8 cellular contexts compared by ENCODE assay signal in the genomic region with DNA sequence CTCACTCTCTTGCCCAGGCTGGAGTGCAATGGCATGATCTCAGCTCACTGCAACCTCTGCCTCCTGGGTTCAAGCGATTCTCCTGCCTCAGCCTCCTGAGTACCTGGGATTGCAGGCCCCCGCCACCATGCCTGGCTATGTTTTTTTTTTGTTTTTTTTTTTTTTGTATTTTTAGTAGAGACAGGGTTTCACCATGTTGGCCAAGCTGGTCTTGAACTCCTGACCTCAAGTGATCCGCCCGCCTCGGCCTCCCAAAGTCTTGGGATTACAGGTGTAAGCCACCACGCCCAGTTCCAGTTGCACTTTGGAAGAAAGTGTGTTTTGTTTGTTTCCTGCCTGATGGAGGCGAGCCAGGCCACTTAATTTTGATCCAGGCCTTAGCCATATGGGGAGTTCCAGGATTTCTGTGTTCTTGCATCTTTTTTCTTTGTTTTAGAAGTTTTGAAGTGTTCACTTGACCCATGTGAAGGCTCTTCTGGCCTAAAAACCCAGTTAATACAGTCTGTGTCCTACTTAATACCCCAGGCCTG. TPM values are rescaled to one million over a fixed set of nuclear protein-coding genes. Genes with fewer than 3 reads are reported as not detected.
A peak's percentile ranks its signal among the peaks of the same experiment; 100 is the strongest.
DNase-seq lines count a peak whose midpoint lies in the region; ATAC-seq and TF ChIP-seq lines count a peak whose summit lies in the region.
"Not testable (repeated sequence)": the region's sequence is repeated elsewhere in the genome, so short reads cannot be mapped to it uniquely, and the experiment has no call there.

No MANE protein-coding gene starts in this region.

- not testable (repeated sequence) for H2BK5ac ChIP-seq in trophoblast cell (ENCODE audit: low read depth, low read length, poor library complexity)

- H2BK12ac ChIP-seq in trophoblast cell (ENCODE audit: low read length), result not testable (repeated sequence)

- POLR2A ChIA-PET in CD4-positive, alpha-beta T cell (lab: Charles Lee); PC-9 (lab: Charles Lee; ENCODE audit: unreplicated experiment); activated CD4-positive, alpha-beta memory T cell treated with anti-CD3 and anti-CD28 coated beads for 36 hours (lab: Charles Lee): not testable (repeated sequence)

- not testable (repeated sequence) for H3K23ac ChIP-seq in trophoblast cell (ENCODE audit: low read length)

- H3K36me3 ChIP-seq in PC-9 (ENCODE audit: low read depth); lower lobe of right lung; stomach smooth muscle (ENCODE audit: control insufficient read depth in 2 of 2, insufficient read depth in 2 of 2, low read length in 2 of 2): not testable (repeated sequence)
- peaks cover 2 to 13% of the 10 kb centered on the region in 2 experiments for H3K36me3 ChIP-seq in trophoblast cell (ENCODE audit: control insufficient read depth in 1 of 2, insufficient read depth in 2 of 2, low read length in 2 of 2)

- DNase-seq in CD4-positive, alpha-beta T cell; PC-9; activated CD4-positive, alpha-beta memory T cell treated with anti-CD3 and anti-CD28 coated beads for 36 hours; foreskin keratinocyte; lower lobe of right lung; trophoblast cell: not testable (repeated sequence)

- TF ChIP-seq CTCF in CD4-positive, alpha-beta T cell (IDR thresholded peaks at IDR 0.05); PC-9 (conservative IDR thresholded peaks at IDR 0.05); lower lobe of right lung (IDR thresholded peaks at IDR 0.05): not testable (repeated sequence)
- TF ChIP-seq CTCF in foreskin keratinocyte (conservative IDR thresholded peaks at IDR 0.05), result peak; percentile 7

- H3K27ac Mint-ChIP-seq in CD4-positive, alpha-beta T cell, result peak overlapping the region; percentile 91
- peak overlapping the region; percentile 49 for H3K27ac Mint-ChIP-seq in activated CD4-positive, alpha-beta memory T cell treated with anti-CD3 and anti-CD28 coated beads for 36 hours
- H3K27ac Mint-ChIP-seq in activated naive CD4-positive, alpha-beta T cell treated with anti-CD3 and anti-CD28 coated beads, Interleukin-2, amount 50 U/mL, for 24 hours, result peak overlapping the region; percentile 72

- H3K4me2 ChIP-seq in PC-9; trophoblast cell (ENCODE audit: low read length): not testable (repeated sequence)

- not testable (repeated sequence) for H2AK5ac ChIP-seq in trophoblast cell (ENCODE audit: low read length)

- not testable (repeated sequence) for H3K27ac ChIP-seq in CD4-positive, alpha-beta T cell (ENCODE audit: low read depth, low read length); foreskin keratinocyte; lower lobe of right lung; trophoblast cell (ENCODE audit: low read depth, low read length)
- H3K27ac ChIP-seq in PC-9, result peak overlapping the region; percentile 34; the same call in 1 of the 2 replicates
- peak overlapping the region; percentile 53 for H3K27ac ChIP-seq in stomach smooth muscle (ENCODE audit: low read length)

- peaks cover 29% of the 10 kb centered on the region for H3K79me1 ChIP-seq in trophoblast cell (ENCODE audit: low read length)

- peaks cover 39% of the 10 kb centered on the region for H3F3A ChIP-seq in PC-9 (ENCODE audit: insufficient read depth, low read depth)

- not testable (repeated sequence) for H4K8ac ChIP-seq in trophoblast cell (ENCODE audit: low read depth, low read length)

- not testable (repeated sequence) for H3K14ac ChIP-seq in trophoblast cell (ENCODE audit: low read length)

- not testable (repeated sequence) for H3K27me3 Mint-ChIP-seq in CD4-positive, alpha-beta T cell; activated CD4-positive, alpha-beta memory T cell treated with anti-CD3 and anti-CD28 coated beads for 36 hours; activated naive CD4-positive, alpha-beta T cell treated with anti-CD3 and anti-CD28 coated beads, Interleukin-2, amount 50 U/mL, for 24 hours

- H3K4me1 ChIP-seq in PC-9 (replicated peaks; ENCODE audit: insufficient read depth) (peaks cover 93% of the 10 kb centered on the region), foreskin keratinocyte (peaks cover 24% of the 10 kb centered on the region), lower lobe of right lung (peaks cover 74% of the 10 kb centered on the region), trophoblast cell (ENCODE audit: control insufficient read depth in 1 of 2, insufficient read depth in 2 of 2, low read length in 2 of 2) (peaks cover 40 to 54% of the 10 kb centered on the region in 2 experiments), stomach smooth muscle (ENCODE audit: control insufficient read depth, insufficient read depth, low read length) (peaks cover 74% of the 10 kb centered on the region)

- ATAC-seq in CD4-positive, alpha-beta T cell (ENCODE audit: poor library complexity); foreskin keratinocyte: not testable (repeated sequence)
- ATAC-seq in lower lobe of right lung, result peak; percentile 22 to 46

- H4K20me1 ChIP-seq in PC-9 (ENCODE audit: insufficient read depth), result not testable (repeated sequence)

- H3K18ac ChIP-seq in trophoblast cell (ENCODE audit: low read length), result not testable (repeated sequence)

- H3K9me3 ChIP-seq in CD4-positive, alpha-beta T cell (ENCODE audit: control insufficient read depth, low read length); PC-9 (ENCODE audit: insufficient read depth, low read depth); lower lobe of right lung; trophoblast cell (ENCODE audit: insufficient read depth, low read depth, low read length); stomach smooth muscle (ENCODE audit: control insufficient read depth in 2 of 2, low read length in 2 of 2): not testable (repeated sequence)

- peak overlapping the region; percentile 43 for H3K4ac ChIP-seq in trophoblast cell (ENCODE audit: low read depth, low read length)

- not testable (repeated sequence) for H3K4me3 ChIP-seq in PC-9; lower lobe of right lung; trophoblast cell (ENCODE audit: low read depth, low read length); stomach smooth muscle (ENCODE audit: low read length in 2 of 2)

- CTCF ChIA-PET in CD4-positive, alpha-beta T cell (lab: Charles Lee), result interaction anchor here (0.7 to 1.8 kb wide), 3 partner anchors 25 to 60 kb away, joined by 3 to 4 read pairs (median 3); no protein-coding TSS in a partner anchor
- CTCF ChIA-PET in PC-9 (lab: Charles Lee); activated CD4-positive, alpha-beta memory T cell treated with anti-CD3 and anti-CD28 coated beads for 36 hours (lab: Charles Lee): not testable (repeated sequence)

- peaks cover 27% of the 10 kb centered on the region for H3K36me3 Mint-ChIP-seq in CD4-positive, alpha-beta T cell (ENCODE audit: low read depth)
- H3K36me3 Mint-ChIP-seq in activated CD4-positive, alpha-beta memory T cell treated with anti-CD3 and anti-CD28 coated beads for 36 hours, result peaks cover 10% of the 10 kb centered on the region
- H3K36me3 Mint-ChIP-seq in activated naive CD4-positive, alpha-beta T cell treated with anti-CD3 and anti-CD28 coated beads, Interleukin-2, amount 50 U/mL, for 24 hours, result not testable (repeated sequence)

- H4K91ac ChIP-seq in trophoblast cell (ENCODE audit: low read depth, low read length), result not testable (repeated sequence)

- no CpG with 5 or more reads among the region's 7 CpGs for WGBS in trophoblast cell (ENCODE audit: extremely low coverage, insufficient coverage, insufficient read length)

- H3K9me3 Mint-ChIP-seq in CD4-positive, alpha-beta T cell; activated CD4-positive, alpha-beta memory T cell treated with anti-CD3 and anti-CD28 coated beads for 36 hours; activated naive CD4-positive, alpha-beta T cell treated with anti-CD3 and anti-CD28 coated beads, Interleukin-2, amount 50 U/mL, for 24 hours: not testable (repeated sequence)

- H3K27me3 ChIP-seq in CD4-positive, alpha-beta T cell (ENCODE audit: control insufficient read depth, insufficient read depth, low read length); PC-9 (ENCODE audit: insufficient read depth, low read depth); foreskin keratinocyte; lower lobe of right lung (ENCODE audit: low read depth); trophoblast cell (ENCODE audit: insufficient read depth, low read length); stomach smooth muscle (ENCODE audit: control insufficient read depth in 1 of 2, insufficient read depth in 2 of 2, low read length in 2 of 2): not testable (repeated sequence)

- H3K9me2 ChIP-seq in PC-9 (ENCODE audit: insufficient read depth), result not testable (repeated sequence)

- H3K9ac ChIP-seq in trophoblast cell (ENCODE audit: low read length); stomach smooth muscle (ENCODE audit: low read length in 2 of 2): not testable (repeated sequence)

- H4K12ac ChIP-seq in trophoblast cell (ENCODE audit: low read depth, low read length), result not testable (repeated sequence)

- H2BK120ac ChIP-seq in trophoblast cell (ENCODE audit: insufficient read depth, low read length, poor library complexity), result not testable (repeated sequence)

- H3K4me3 Mint-ChIP-seq in CD4-positive, alpha-beta T cell, result not testable (repeated sequence)
- peak overlapping the region; percentile 23 for H3K4me3 Mint-ChIP-seq in activated CD4-positive, alpha-beta memory T cell treated with anti-CD3 and anti-CD28 coated beads for 36 hours
- peak overlapping the region; percentile 23 for H3K4me3 Mint-ChIP-seq in activated naive CD4-positive, alpha-beta T cell treated with anti-CD3 and anti-CD28 coated beads, Interleukin-2, amount 50 U/mL, for 24 hours

- BruUV-seq in PC-9 (replicated peaks; lab: Mats Ljungman, UMichigan), result not testable (repeated sequence)

- intact Hi-C loops in CD4-positive, alpha-beta T cell (cut with DNase I, micrococcal nuclease); activated CD4-positive, alpha-beta memory T cell treated with anti-CD3 and anti-CD28 coated beads for 36 hours (cut with micrococcal nuclease); lower lobe of right lung (cut with DNase I): not testable (repeated sequence)
- intact Hi-C loops in PC-9 (cut with micrococcal nuclease; ENCODE audit: unreplicated experiment), result loop anchor here (10.0 kb wide), 1 partner anchor 357 kb away; no protein-coding TSS in a partner anchor

- H3K79me2 ChIP-seq in PC-9 (ENCODE audit: low read depth) (peaks cover 98% of the 10 kb centered on the region), trophoblast cell (ENCODE audit: control insufficient read depth, insufficient read depth, low read length, poor library complexity) (peaks cover 24% of the 10 kb centered on the region)

- peaks cover 71% of the 10 kb centered on the region for H3K4me1 Mint-ChIP-seq in CD4-positive, alpha-beta T cell (ENCODE audit: low read depth)
- peaks cover 66% of the 10 kb centered on the region for H3K4me1 Mint-ChIP-seq in activated CD4-positive, alpha-beta memory T cell treated with anti-CD3 and anti-CD28 coated beads for 36 hours (ENCODE audit: low read depth)
- H3K4me1 Mint-ChIP-seq in activated naive CD4-positive, alpha-beta T cell treated with anti-CD3 and anti-CD28 coated beads, Interleukin-2, amount 50 U/mL, for 24 hours, result peaks cover 78% of the 10 kb centered on the region

- not testable (repeated sequence) for H2AFZ ChIP-seq in PC-9; trophoblast cell (ENCODE audit: insufficient read depth, low read length, poor library complexity)

RNA-seq across cellular contexts. Expression of a gene that starts 11.0 kb away (rescaled TPM):
- total RNA-seq in CD4-positive, alpha-beta T cell, result 10 to 100 TPM; 65.1 to 65.8 TPM
- total RNA-seq in PC-9 (2021) (62.7 and 75.7 TPM in 2 replicates), foreskin keratinocyte (60.7 and 65.4 TPM in 2 replicates), lower lobe of right lung (30.2 TPM)
- total RNA-seq in activated CD4-positive, alpha-beta memory T cell treated with anti-CD3 and anti-CD28 coated beads for 36 hours, result 10 to 100 TPM; 26.8 to 28.1 TPM
- 73.6 and 74.2 TPM in 2 replicates for polyA plus RNA-seq in foreskin keratinocyte
- polyA plus RNA-seq in trophoblast cell (2013), result 85.0 and 88.8 TPM in 2 replicates
